3 cellular contexts compared by ENCODE assay signal in the genomic region with DNA sequence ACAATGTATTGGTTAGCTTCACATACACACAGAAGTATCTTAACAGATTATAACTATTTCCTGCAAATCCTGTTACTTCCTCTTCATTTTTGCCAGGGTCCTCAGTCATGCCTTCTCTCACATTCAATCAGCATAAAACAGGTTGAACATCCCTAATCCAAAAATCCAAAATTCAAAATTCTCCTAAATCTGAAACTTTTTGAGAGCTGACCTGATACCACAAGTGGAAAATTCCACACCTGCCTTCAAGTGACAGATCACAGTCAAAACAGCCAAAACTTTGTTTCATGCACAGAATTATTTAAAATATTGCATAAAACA.
TF ChIP-seq lines count a peak whose summit lies in the region.

No MANE protein-coding gene starts in this region.

TF ChIP-seq in SK-N-SH, 30 proteins besides CTCF, POLR2A, EP300 and RAD21 (continues in another document):
- TF ChIP-seq RCOR1 (IDR thresholded peaks at IDR 0.05; ENCODE audit: low read length) (no peak), CHD2 (IDR thresholded peaks at IDR 0.05; ENCODE audit: low read length, partially characterized antibody) (no peak), NFIC (IDR thresholded peaks at IDR 0.05; ENCODE audit: borderline replicate concordance) (no peak), SMC3 (IDR thresholded peaks at IDR 0.05; ENCODE audit: low read depth, low read length) (no peak), TCF12 (IDR thresholded peaks at IDR 0.05) (no peak), FOXJ3 (CRISPR knock-in tag; IDR thresholded peaks at IDR 0.05) (no peak), NRF1 (IDR thresholded peaks at IDR 0.05; ENCODE audit: low read depth, low read length) (no peak), FOXM1 (IDR thresholded peaks at IDR 0.05; ENCODE audit: low read depth) (no peak), TEAD4 (IDR thresholded peaks at IDR 0.05; ENCODE audit: borderline replicate concordance, insufficient read depth) (no peak), GABPA (IDR thresholded peaks at IDR 0.05; ENCODE audit: low read depth) (no peak), FOSL2 (IDR thresholded peaks at IDR 0.05; ENCODE audit: borderline replicate concordance, low read depth) (no peak)
- TF ChIP-seq, protein P1, sequence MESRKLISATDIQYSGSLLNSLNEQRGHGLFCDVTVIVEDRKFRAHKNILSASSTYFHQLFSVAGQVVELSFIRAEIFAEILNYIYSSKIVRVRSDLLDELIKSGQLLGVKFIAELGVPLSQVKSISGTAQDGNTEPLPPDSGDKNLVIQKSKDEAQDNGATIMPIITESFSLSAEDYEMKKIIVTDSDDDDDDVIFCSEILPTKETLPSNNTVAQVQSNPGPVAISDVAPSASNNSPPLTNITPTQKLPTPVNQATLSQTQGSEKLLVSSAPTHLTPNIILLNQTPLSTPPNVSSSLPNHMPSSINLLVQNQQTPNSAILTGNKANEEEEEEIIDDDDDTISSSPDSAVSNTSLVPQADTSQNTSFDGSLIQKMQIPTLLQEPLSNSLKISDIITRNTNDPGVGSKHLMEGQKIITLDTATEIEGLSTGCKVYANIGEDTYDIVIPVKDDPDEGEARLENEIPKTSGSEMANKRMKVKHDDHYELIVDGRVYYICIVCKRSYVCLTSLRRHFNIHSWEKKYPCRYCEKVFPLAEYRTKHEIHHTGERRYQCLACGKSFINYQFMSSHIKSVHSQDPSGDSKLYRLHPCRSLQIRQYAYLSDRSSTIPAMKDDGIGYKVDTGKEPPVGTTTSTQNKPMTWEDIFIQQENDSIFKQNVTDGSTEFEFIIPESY (IDR thresholded peaks at IDR 0.05; ENCODE audit: borderline replicate concordance, low read depth), result no peak
- TF ChIP-seq, protein P2, sequence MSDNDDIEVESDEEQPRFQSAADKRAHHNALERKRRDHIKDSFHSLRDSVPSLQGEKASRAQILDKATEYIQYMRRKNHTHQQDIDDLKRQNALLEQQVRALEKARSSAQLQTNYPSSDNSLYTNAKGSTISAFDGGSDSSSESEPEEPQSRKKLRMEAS (IDR thresholded peaks at IDR 0.05; ENCODE audit: low read depth), result no peak
- TF ChIP-seq, protein P3, sequence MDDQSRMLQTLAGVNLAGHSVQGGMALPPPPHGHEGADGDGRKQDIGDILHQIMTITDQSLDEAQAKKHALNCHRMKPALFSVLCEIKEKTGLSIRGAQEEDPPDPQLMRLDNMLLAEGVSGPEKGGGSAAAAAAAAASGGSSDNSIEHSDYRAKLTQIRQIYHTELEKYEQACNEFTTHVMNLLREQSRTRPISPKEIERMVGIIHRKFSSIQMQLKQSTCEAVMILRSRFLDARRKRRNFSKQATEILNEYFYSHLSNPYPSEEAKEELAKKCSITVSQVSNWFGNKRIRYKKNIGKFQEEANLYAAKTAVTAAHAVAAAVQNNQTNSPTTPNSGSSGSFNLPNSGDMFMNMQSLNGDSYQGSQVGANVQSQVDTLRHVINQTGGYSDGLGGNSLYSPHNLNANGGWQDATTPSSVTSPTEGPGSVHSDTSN (IDR thresholded peaks at IDR 0.05), result no peak

TF ChIP-seq in SK-N-SH treated with all-trans-retinoic acid at 6 μM for 48 hours, 23 proteins besides CTCF, POLR2A, EP300 and RAD21:
- TF ChIP-seq TOX (CRISPR knock-in tag; IDR thresholded peaks at IDR 0.05; ENCODE audit: borderline replicate concordance) (no peak), ZFP3 (CRISPR knock-in tag; IDR thresholded peaks at IDR 0.05) (no peak), ZFP30 (CRISPR knock-in tag; IDR thresholded peaks at IDR 0.05) (no peak), OSR1 (CRISPR knock-in tag; IDR thresholded peaks at IDR 0.05) (no peak), ESRRG (CRISPR knock-in tag; IDR thresholded peaks at IDR 0.05) (no peak), BACH2 (CRISPR knock-in tag; IDR thresholded peaks at IDR 0.05; ENCODE audit: borderline replicate concordance) (no peak), GLIS3 (CRISPR knock-in tag; IDR thresholded peaks at IDR 0.05) (no peak), TCF4 (CRISPR knock-in tag; IDR thresholded peaks at IDR 0.05; ENCODE audit: borderline replicate concordance) (no peak), ZNF8 (CRISPR knock-in tag; IDR thresholded peaks at IDR 0.05) (no peak), ZNF565 (CRISPR knock-in tag; conservative IDR thresholded peaks at IDR 0.05; ENCODE audit: low read depth) (no peak)
- TF ChIP-seq, protein P4, sequence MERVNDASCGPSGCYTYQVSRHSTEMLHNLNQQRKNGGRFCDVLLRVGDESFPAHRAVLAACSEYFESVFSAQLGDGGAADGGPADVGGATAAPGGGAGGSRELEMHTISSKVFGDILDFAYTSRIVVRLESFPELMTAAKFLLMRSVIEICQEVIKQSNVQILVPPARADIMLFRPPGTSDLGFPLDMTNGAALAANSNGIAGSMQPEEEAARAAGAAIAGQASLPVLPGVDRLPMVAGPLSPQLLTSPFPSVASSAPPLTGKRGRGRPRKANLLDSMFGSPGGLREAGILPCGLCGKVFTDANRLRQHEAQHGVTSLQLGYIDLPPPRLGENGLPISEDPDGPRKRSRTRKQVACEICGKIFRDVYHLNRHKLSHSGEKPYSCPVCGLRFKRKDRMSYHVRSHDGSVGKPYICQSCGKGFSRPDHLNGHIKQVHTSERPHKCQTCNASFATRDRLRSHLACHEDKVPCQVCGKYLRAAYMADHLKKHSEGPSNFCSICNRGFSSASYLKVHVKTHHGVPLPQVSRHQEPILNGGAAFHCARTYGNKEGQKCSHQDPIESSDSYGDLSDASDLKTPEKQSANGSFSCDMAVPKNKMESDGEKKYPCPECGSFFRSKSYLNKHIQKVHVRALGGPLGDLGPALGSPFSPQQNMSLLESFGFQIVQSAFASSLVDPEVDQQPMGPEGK (CRISPR knock-in tag; IDR thresholded peaks at IDR 0.05; ENCODE audit: borderline replicate concordance), result no peak
- TF ChIP-seq, protein P5, sequence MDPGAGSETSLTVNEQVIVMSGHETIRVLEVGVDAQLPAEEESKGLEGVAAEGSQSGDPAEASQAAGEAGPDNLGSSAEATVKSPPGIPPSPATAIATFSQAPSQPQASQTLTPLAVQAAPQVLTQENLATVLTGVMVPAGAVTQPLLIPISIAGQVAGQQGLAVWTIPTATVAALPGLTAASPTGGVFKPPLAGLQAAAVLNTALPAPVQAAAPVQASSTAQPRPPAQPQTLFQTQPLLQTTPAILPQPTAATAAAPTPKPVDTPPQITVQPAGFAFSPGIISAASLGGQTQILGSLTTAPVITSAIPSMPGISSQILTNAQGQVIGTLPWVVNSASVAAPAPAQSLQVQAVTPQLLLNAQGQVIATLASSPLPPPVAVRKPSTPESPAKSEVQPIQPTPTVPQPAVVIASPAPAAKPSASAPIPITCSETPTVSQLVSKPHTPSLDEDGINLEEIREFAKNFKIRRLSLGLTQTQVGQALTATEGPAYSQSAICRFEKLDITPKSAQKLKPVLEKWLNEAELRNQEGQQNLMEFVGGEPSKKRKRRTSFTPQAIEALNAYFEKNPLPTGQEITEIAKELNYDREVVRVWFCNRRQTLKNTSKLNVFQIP (CRISPR knock-in tag; IDR thresholded peaks at IDR 0.05; ENCODE audit: borderline replicate concordance, low read depth), result no peak
- TF ChIP-seq, protein P6, sequence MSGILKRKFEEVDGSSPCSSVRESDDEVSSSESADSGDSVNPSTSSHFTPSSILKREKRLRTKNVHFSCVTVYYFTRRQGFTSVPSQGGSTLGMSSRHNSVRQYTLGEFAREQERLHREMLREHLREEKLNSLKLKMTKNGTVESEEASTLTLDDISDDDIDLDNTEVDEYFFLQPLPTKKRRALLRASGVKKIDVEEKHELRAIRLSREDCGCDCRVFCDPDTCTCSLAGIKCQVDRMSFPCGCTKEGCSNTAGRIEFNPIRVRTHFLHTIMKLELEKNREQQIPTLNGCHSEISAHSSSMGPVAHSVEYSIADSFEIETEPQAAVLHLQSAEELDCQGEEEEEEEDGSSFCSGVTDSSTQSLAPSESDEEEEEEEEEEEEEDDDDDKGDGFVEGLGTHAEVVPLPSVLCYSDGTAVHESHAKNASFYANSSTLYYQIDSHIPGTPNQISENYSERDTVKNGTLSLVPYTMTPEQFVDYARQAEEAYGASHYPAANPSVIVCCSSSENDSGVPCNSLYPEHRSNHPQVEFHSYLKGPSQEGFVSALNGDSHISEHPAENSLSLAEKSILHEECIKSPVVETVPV (CRISPR knock-in tag; IDR thresholded peaks at IDR 0.05), result no peak
TF ChIP-seq in SK-N-SH treated with all-trans-retinoic acid at 6 μM for 48 hours: peak in this region for 0.

TF ChIP-seq in GM12878, 131 proteins besides CTCF, POLR2A, EP300 and RAD21:
- TF ChIP-seq MEF2B (IDR thresholded peaks at IDR 0.05; ENCODE audit: partially characterized antibody, poor library complexity, severe bottlenecking), result peak; percentile 25
- no peak for TF ChIP-seq SRF (IDR thresholded peaks at IDR 0.05; ENCODE audit: low read depth in 2 of 2, low read length in 2 of 2)
TF ChIP-seq in GM12878: peak in this region for 1.
